Comparison of ENCODE assay signal across 9 cellular contexts in the genomic region with DNA sequence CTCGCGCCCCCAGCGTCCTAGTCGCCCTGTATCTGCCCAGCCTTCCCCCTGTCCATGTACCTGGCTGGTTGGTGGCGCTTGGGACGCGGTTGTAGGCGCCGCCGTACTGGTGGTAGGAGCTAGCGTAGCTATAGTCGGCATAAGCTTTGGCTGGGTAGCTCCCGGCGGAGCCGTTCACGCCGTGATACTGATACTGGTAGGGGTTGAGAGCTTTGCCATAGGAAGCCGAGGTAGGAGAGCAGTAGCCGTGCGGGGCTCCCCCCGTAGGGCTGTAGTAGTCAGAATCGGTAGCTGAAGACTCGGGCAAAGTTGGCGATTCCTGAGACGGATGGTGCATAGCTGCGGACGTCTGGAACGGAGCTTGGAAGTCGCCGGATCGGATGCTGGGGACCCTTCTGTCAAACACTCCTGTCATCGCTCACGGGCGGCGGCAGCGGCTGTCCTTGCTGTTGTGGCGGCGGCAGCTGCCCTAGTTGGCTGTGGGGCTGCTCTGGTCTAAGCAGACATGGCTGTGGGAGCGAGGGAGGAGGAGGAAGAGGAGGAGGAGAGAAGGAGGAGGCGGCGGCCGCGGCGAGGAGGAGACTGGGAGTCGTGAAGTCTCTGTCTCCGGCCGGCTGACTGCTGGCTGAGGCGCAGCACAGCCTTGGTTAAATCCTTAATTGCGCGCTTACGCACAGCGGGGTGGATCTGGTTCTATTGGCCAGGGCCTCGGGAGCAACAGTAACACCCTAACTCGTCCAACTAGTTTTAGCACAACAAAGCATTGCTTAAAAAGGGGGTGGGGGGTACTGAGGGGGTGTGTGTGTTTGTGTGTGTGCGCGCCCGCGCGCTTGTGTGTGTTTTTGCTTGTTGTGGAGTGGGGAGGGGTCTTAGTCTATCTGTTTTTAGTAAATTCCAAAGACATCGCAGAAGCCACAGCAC. TPM values are rescaled to one million over a fixed set of nuclear protein-coding genes. Genes with fewer than 3 reads are reported as not detected.
A peak's percentile ranks its signal among the peaks of the same experiment; 100 is the strongest.
DNase-seq lines count a peak whose midpoint lies in the region; ATAC-seq, FAIRE-seq and TF ChIP-seq lines count a peak whose summit lies in the region.
"Had no signal": no experiment of that assay in that cellular context is flagged by ENCODE, and none has a peak within 500 bp of the region (broad histone marks: within the 10 kb centered on the region; RNA-seq: fewer than 3 reads in every experiment).

Gene DLX5, minus strand, starts transcription at position 623 of the 921 bp plus-strand sequence. Its CDS starts 208 bp downstream, at position 415.

- H3K4me3 ChIP-seq in bronchial epithelial cell (ENCODE audit: low read depth, low read length): peak within 1 kb of the TSS; percentile 31

- no peaks in the 10 kb centered on the region for H3K36me3 ChIP-seq in bronchial epithelial cell (ENCODE audit: control insufficient read depth, insufficient read depth, low read length)

- CTCF ChIA-PET in activated CD4-positive, alpha-beta T cell treated with anti-CD3 and anti-CD28 coated beads for 36 hours (lab: Charles Lee): interaction anchor here (1.2 kb wide), 1 partner anchor 10 kb away, joined by 3 read pairs; no protein-coding TSS in a partner anchor

- no peak within 1 kb of the TSS for H3K4me3 Mint-ChIP-seq in activated CD4-positive, alpha-beta T cell treated with anti-CD3 and anti-CD28 coated beads for 36 hours

- H3K4me1 Mint-ChIP-seq in activated CD4-positive, alpha-beta T cell treated with anti-CD3 and anti-CD28 coated beads for 36 hours: peaks cover 50% of the 10 kb centered on the region

- intact Hi-C loops in activated CD4-positive, alpha-beta T cell treated with anti-CD3 and anti-CD28 coated beads for 36 hours (cut with DNase I, micrococcal nuclease): loop anchor here (2.0 to 10.0 kb wide), 4 partner anchors 22 to 710 kb away; partner anchors contain the start of gene TAC1 (in 1 of the 2)

- no peak for TF ChIP-seq CTCF in bronchial epithelial cell (IDR thresholded peaks at IDR 0.05; ENCODE audit: insufficient read depth, low read length, severe bottlenecking)

- peak; percentile 42 for ATAC-seq in activated CD4-positive, alpha-beta T cell treated with anti-CD3 and anti-CD28 coated beads for 36 hours
- ATAC-seq in HG03521 (IDR thresholded peaks at IDR 0.05; ENCODE audit: unreplicated experiment): no peak
- ATAC-seq in GM21717 (IDR thresholded peaks at IDR 0.05; ENCODE audit: unreplicated experiment): no peak
- no peak for ATAC-seq in GM19452 (IDR thresholded peaks at IDR 0.05; ENCODE audit: unreplicated experiment)

- DNase-seq in activated CD4-positive, alpha-beta T cell treated with anti-CD3 and anti-CD28 coated beads for 36 hours: peak; percentile 58
- no peak for DNase-seq in activated CD4-positive, alpha-beta T cell treated with anti-CD3 and anti-CD28 coated beads for 4 hours
- DNase-seq in NCI-H2171 treated with DMSO at 0.1 percent for 48 hours (lab: John Stamatoyannopoulos, UW) (peak; percentile 72), bronchial epithelial cell (ENCODE audit: low read depth) (peak; percentile 38), mesenteric fat pad (ENCODE audit: low spot score) (peak; percentile 88)
- DNase-seq: T-cell had no signal

- peaks cover 61% of the 10 kb centered on the region for H3K27me3 ChIP-seq in bronchial epithelial cell (ENCODE audit: control insufficient read depth, insufficient read depth, low read length)

- peaks cover 77% of the 10 kb centered on the region for H3K27me3 Mint-ChIP-seq in activated CD4-positive, alpha-beta T cell treated with anti-CD3 and anti-CD28 coated beads for 36 hours

- no peaks in the 10 kb centered on the region for H3K9me3 Mint-ChIP-seq in activated CD4-positive, alpha-beta T cell treated with anti-CD3 and anti-CD28 coated beads for 36 hours (ENCODE audit: low read depth)
- H3K9me3 Mint-ChIP-seq: T-cell had no signal

- no peak within 1 kb of the TSS for H3K27ac Mint-ChIP-seq in activated CD4-positive, alpha-beta T cell treated with anti-CD3 and anti-CD28 coated beads for 36 hours
- H3K27ac Mint-ChIP-seq: T-cell had no signal

- H3K36me3 Mint-ChIP-seq in activated CD4-positive, alpha-beta T cell treated with anti-CD3 and anti-CD28 coated beads for 36 hours (ENCODE audit: low read depth): no peaks in the 10 kb centered on the region
- H3K36me3 Mint-ChIP-seq: T-cell had no signal

- no peak for FAIRE-seq in bronchial epithelial cell (lab: Jason Lieb, UNC)

- POLR2A ChIA-PET in activated CD4-positive, alpha-beta T cell treated with anti-CD3 and anti-CD28 coated beads for 36 hours (lab: Charles Lee): no interaction called here

RNA-seq across cellular contexts. Expression of gene DLX5, which starts in this region (rescaled TPM):
- total RNA-seq in activated CD4-positive, alpha-beta T cell treated with anti-CD3 and anti-CD28 coated beads for 36 hours: not detected
- total RNA-seq in bronchial epithelial cell: 0.13 TPM in 1 of 2 replicates, not detected in the other
- total RNA-seq in mesenteric fat pad: 0.22 TPM
- total RNA-seq: T-cell had no signal

Comparison
In these comparisons a context has a peak if more than half of its experiments do, and no peak if none do; other contexts are left out.
1. Peak in DNase-seq and ATAC-seq in activated CD4-positive, alpha-beta T cell treated with anti-CD3 and anti-CD28 coated beads for 36 hours; RNA of the gene not detected or under 1 TPM.
2. Peak in DNase-seq and H3K4me3 ChIP-seq in bronchial epithelial cell; RNA of the gene not detected or under 1 TPM.
3. Peak in DNase-seq in mesenteric fat pad; RNA of the gene not detected or under 1 TPM.